In the genomic region with DNA sequence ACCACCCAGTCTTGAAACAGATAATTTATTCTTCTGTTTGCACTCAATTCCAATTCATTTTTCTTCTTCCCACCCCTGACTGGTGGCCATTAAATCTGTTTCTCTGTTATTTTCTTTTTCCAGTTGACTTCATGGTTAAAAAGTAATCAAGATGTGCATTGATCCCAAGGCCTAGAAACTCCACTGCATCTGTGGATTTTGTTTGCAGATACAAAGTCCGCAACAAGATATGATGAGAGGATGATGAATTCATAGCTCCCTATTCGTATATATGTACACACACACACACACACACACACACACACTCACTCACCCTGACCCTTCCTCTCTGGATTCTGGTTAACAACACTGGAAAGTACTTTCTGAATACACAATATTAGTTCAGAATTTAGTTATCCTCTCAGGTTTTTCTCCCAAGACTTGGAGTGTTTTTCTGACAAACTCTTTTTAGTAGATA, we compare ENCODE assay signal across 29 cellular contexts. TPM values are rescaled to one million over a fixed set of nuclear protein-coding genes. Genes with fewer than 3 reads are reported as not detected.
"Had no signal": no experiment of that assay in that cellular context is flagged by ENCODE, and none has a peak within 500 bp of the region (broad histone marks: within the 10 kb centered on the region; RNA-seq: fewer than 3 reads in every experiment).

No MANE protein-coding gene starts in this region.

- H3K27me3 Mint-ChIP-seq: activated CD4-positive, alpha-beta T cell treated with anti-CD3 and anti-CD28 coated beads, Interleukin-2, amount 10 ng/mL, durations not matched to agents 7 days and 5 days; activated CD8-positive, alpha-beta T cell treated with anti-CD3 and anti-CD28 coated beads for 36 hours; activated naive CD8-positive, alpha-beta T cell; effector memory CD8-positive, alpha-beta T cell; naive B cell; T-helper 17 cell had no signal

- H3K9me3 ChIP-seq: colonic mucosa, heart left ventricle, left ventricle myocardium inferior, ovary, uterus had no signal

- H3K4me1 Mint-ChIP-seq: naive B cell had no signal

- H3K36me3 ChIP-seq: colonic mucosa, ovary, uterus, WERI-Rb-1 had no signal

- H3K27ac Mint-ChIP-seq: activated CD4-positive, alpha-beta T cell treated with anti-CD3 and anti-CD28 coated beads, Interleukin-2, amount 10 ng/mL, durations not matched to agents 7 days and 5 days; activated CD8-positive, alpha-beta T cell treated with anti-CD3 and anti-CD28 coated beads for 36 hours; activated naive CD8-positive, alpha-beta T cell; effector memory CD8-positive, alpha-beta T cell; T-helper 17 cell had no signal

- H3K4me3 ChIP-seq: colonic mucosa, heart left ventricle, left ventricle myocardium inferior, ovary, uterus had no signal

- FAIRE-seq: bronchial epithelial cell had no signal

- H3K9me3 Mint-ChIP-seq: activated CD4-positive, alpha-beta T cell treated with anti-CD3 and anti-CD28 coated beads, Interleukin-2, amount 10 ng/mL, durations not matched to agents 7 days and 5 days; activated CD8-positive, alpha-beta T cell treated with anti-CD3 and anti-CD28 coated beads for 36 hours; effector memory CD8-positive, alpha-beta T cell; naive B cell had no signal

- H3K4me3 Mint-ChIP-seq: activated CD4-positive, alpha-beta T cell treated with anti-CD3 and anti-CD28 coated beads, Interleukin-2, amount 10 ng/mL, durations not matched to agents 7 days and 5 days; activated CD8-positive, alpha-beta T cell treated with anti-CD3 and anti-CD28 coated beads for 36 hours; activated naive CD8-positive, alpha-beta T cell; effector memory CD8-positive, alpha-beta T cell; naive B cell; T-helper 17 cell had no signal

- DNase-seq: activated CD4-positive, alpha-beta T cell treated with anti-CD3 and anti-CD28 coated beads, Interleukin-2, amount 10 ng/mL, durations not matched to agents 7 days and 5 days; activated CD4-positive, CD25-positive, alpha-beta regulatory T cell treated with anti-CD3 and anti-CD28 coated beads, Interleukin-2, amount 50 U/mL, for 72 hours; activated CD8-positive, alpha-beta T cell treated with anti-CD3 and anti-CD28 coated beads for 36 hours; activated effector memory CD4-positive, alpha-beta T cell treated with Interleukin-2 at 50 U/mL for 16 hours; activated naive CD4-positive, alpha-beta T cell treated with Interleukin-2 at 50 U/mL for 16 hours; activated T-cell treated with anti-CD3 and anti-CD28 coated beads, Interleukin-2, amount 50 U/mL, for 48 hours; anterior cingulate cortex; cerebellar nuclear complex; colonic mucosa; effector memory CD8-positive, alpha-beta T cell; foreskin fibroblast; heart left ventricle; kidney glomerular epithelial cell; left ventricle myocardium inferior; naive B cell; ovary; right cardiac atrium; stimulated activated CD4-positive, alpha-beta T cell treated with anti-CD3 and anti-CD28 coated beads, Interleukin-2, amount 100 ng/mL, for 48 hours; stimulated activated naive CD4-positive, alpha-beta T cell treated with Interleukin-2 at 50 U/mL for 16 hours; T-helper 17 cell; T1000; trophoblast cell; uterus; WERI-Rb-1 had no signal

- ATAC-seq: activated CD8-positive, alpha-beta T cell treated with anti-CD3 and anti-CD28 coated beads for 36 hours; effector memory CD8-positive, alpha-beta T cell; esophagus mucosa; heart left ventricle; right cardiac atrium; SK-N-SH treated with all-trans-retinoic acid at 6 μM for 48 hours; T-helper 17 cell had no signal

- H3K4me1 ChIP-seq: colonic mucosa, left ventricle myocardium inferior, uterus had no signal

RNA-seq across cellular contexts. Expression of gene CD180, which starts 52.4 kb away (rescaled TPM):
- total RNA-seq: activated CD8-positive, alpha-beta T cell treated with anti-CD3 and anti-CD28 coated beads for 36 hours; bronchial epithelial cell; pulmonary artery endothelial cell had no signal
